Comparison of ENCODE assay signal across 31 cellular contexts in the genomic region with DNA sequence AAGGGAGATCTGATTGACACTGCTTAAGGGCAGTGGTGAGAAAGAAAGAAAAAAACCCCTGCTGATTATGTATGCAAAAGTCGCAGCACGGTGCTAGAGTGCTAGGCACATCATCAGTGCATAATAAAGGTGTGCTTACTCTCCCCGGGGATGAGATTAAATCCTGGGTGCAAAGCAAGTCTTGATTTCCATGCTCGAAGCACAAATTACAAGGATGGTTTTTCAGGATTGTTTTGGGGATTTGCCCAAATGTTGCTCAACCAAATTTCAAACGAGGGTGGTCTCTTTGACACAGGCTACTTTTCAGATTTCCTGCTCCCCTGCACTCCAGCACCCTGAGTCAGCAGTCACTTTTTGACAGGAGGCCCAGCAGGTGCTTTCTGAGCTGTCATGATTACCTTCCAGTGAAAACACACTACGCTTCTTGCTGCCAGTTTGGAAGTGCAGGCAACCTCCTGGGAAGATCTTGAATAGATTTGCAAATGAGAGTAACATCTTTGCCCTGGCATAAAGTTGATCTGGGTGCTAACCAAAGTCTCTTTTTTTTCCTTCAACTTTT.
DNase-seq lines count a peak whose midpoint lies in the region; ATAC-seq, FAIRE-seq and TF ChIP-seq lines count a peak whose summit lies in the region.
"Had no signal": no experiment of that assay in that cellular context is flagged by ENCODE, and none has a peak within 500 bp of the region (broad histone marks: within the 10 kb centered on the region; RNA-seq: fewer than 3 reads in every experiment).

No MANE protein-coding gene starts in this region.

- H2AFZ ChIP-seq in GM12878 (ENCODE audit: control insufficient read depth, low read depth, low read length): no peak overlapping the region

- no peak for DNase-seq in GM12878 (ENCODE audit: low read depth, low spot score)
- DNase-seq in iPS-NIHi11 (ENCODE audit: low spot score): peak; percentile 19
- no peak for DNase-seq in foreskin keratinocyte
- DNase-seq in COLO829 (ENCODE audit: low spot score): no peak
- no peak for DNase-seq in GM03348 (ENCODE audit: low spot score)
- DNase-seq: AML-193; CD4-positive, alpha-beta T cell; COR-L47; DMS53; Kasumi-1; NCI-H1092 treated with DMSO at 0.1 percent for 48 hours; NCI-H1436; NCI-H187; NCI-H2081 treated with DMSO at 0.1 percent for 48 hours; NCI-H2171; NCI-H345; NCI-H510A treated with DMSO at 0.1 percent for 48 hours; NCI-H748 treated with DMSO at 0.1 percent for 48 hours; NK-92 treated with Interleukin-12 subunit alpha and Interleukin-12 subunit beta, amount 100 ng/mL, for 24 hours; PC-3; SK-N-SH; SW 1271 had no signal

- FAIRE-seq in GM12878 (lab: Jason Lieb, UNC): no peak
- FAIRE-seq: A549, G401.6, GM12891, H54, K562 had no signal

- no peak for TF ChIP-seq CTCF in GM12878 (IDR thresholded peaks at IDR 0.05 in 2 of 3, conservative IDR thresholded peaks at IDR 0.05 in 1 of 3; ENCODE audit: control insufficient read depth in 2 of 3, extremely low read depth in 1 of 3, insufficient read depth in 1 of 3, low read depth in 3 of 3, low read length in 3 of 3)
- TF ChIP-seq CTCF in foreskin keratinocyte (conservative IDR thresholded peaks at IDR 0.05): no peak

- in situ Hi-C loops in GM12878 (cut with MboI): no loop called here

- no peak for TF ChIP-seq EP300 in GM12878 (IDR thresholded peaks at IDR 0.05; ENCODE audit: borderline replicate concordance in 1 of 2, control insufficient read depth in 1 of 2, low read depth in 2 of 2, low read length in 2 of 2)

- SMC1A ChIA-PET in GM12878 (lab: Charles Lee; ENCODE audit: uncharacterized antibody, unreplicated experiment): no interaction called here

- H3K4me2 ChIP-seq in GM12878 (ENCODE audit: control insufficient read depth, insufficient read depth): no peak overlapping the region
- H3K4me2 ChIP-seq: A549; BLaER1 treated with 17β-estradiol and CSF1 and Interleukin-3, amounts not matched to agents 10 nM and 100 nM; SK-N-SH had no signal

- no peaks in the 10 kb centered on the region for H4K20me1 ChIP-seq in GM12878 (ENCODE audit: control insufficient read depth, insufficient read depth)
- H4K20me1 ChIP-seq: BLaER1 treated with 17β-estradiol and CSF1 and Interleukin-3, amounts not matched to agents 10 nM and 100 nM had no signal

- CTCF ChIA-PET in GM12878 (lab: Yijun Ruan, JAX): no interaction called here

- intact Hi-C loops in GM12878 (cut with micrococcal nuclease; ENCODE audit: unreplicated experiment): no loop called here

- no peaks in the 10 kb centered on the region for H3K79me2 ChIP-seq in GM12878 (ENCODE audit: control insufficient read depth, insufficient read depth, low read length)

- no TSS peak for BruUV-seq in GM12878 (replicated peaks; lab: Mats Ljungman, UMichigan)

- H3K9ac ChIP-seq in HUES48 (ENCODE audit: low read depth, low read length): no peak overlapping the region
- H3K9ac ChIP-seq in GM12878 (ENCODE audit: control insufficient read depth, insufficient read depth, low read length): no peak overlapping the region
- H3K9ac ChIP-seq: BLaER1 treated with 17β-estradiol and CSF1 and Interleukin-3, amounts not matched to agents 10 nM and 100 nM; SK-N-SH had no signal

- POLR2A ChIA-PET in GM12878 (lab: Charles Lee): no interaction called here

- H3K27ac ChIP-seq in HUES48 (ENCODE audit: low read depth, low read length): peak overlapping the region; percentile 72
- H3K27ac ChIP-seq in GM12878 (ENCODE audit: control insufficient read depth, insufficient read depth): no peak overlapping the region
- no peak overlapping the region for H3K27ac ChIP-seq in foreskin keratinocyte
- H3K27ac ChIP-seq: A549; BLaER1 treated with 17β-estradiol and CSF1 and Interleukin-3, amounts not matched to agents 10 nM and 100 nM; HL-60 had no signal

- H3K4me1 ChIP-seq in HUES48 (ENCODE audit: control insufficient read depth, insufficient read depth, low read length) (peaks cover 40% of the 10 kb centered on the region), GM12878 (ENCODE audit: control insufficient read depth, insufficient read depth, low read length) (no peaks in the 10 kb centered on the region), foreskin keratinocyte (no peaks in the 10 kb centered on the region)
- H3K4me1 ChIP-seq: A549; BLaER1 treated with 17β-estradiol and CSF1 and Interleukin-3, amounts not matched to agents 10 nM and 100 nM had no signal

- TF ChIP-seq POLR2A in GM12878 (IDR thresholded peaks at IDR 0.05; ENCODE audit: low read depth, low read length): no peak

- H3K27me3 ChIP-seq in HUES48 (ENCODE audit: control insufficient read depth, insufficient read depth, low read length): no peaks in the 10 kb centered on the region
- no peaks in the 10 kb centered on the region; a peak in 1 of 4 replicates for H3K27me3 ChIP-seq in GM12878 (replicated peaks in 1 of 2; ENCODE audit: control insufficient read depth in 2 of 2, insufficient read depth in 2 of 2, low read length in 1 of 2)
- no peaks in the 10 kb centered on the region for H3K27me3 ChIP-seq in foreskin keratinocyte
- H3K27me3 ChIP-seq: BLaER1 treated with 17β-estradiol and CSF1 and Interleukin-3, amounts not matched to agents 10 nM and 100 nM had no signal

- H3K9me3 ChIP-seq in HUES48 (ENCODE audit: control insufficient read depth, insufficient read depth, low read length) (no peaks in the 10 kb centered on the region), GM12878 (replicated peaks; ENCODE audit: control insufficient read depth, insufficient read depth, low read length) (no peaks in the 10 kb centered on the region)
- H3K9me3 ChIP-seq: A549; BLaER1 treated with 17β-estradiol and CSF1 and Interleukin-3, amounts not matched to agents 10 nM and 100 nM; SK-N-SH had no signal

- ATAC-seq in GM12878: no peak
- ATAC-seq in foreskin keratinocyte: no peak
- no peak for ATAC-seq in GM21723 (IDR thresholded peaks at IDR 0.05; ENCODE audit: unreplicated experiment)
- ATAC-seq: A549, K562, PC-3 had no signal

- TF ChIP-seq RAD21 in GM12878 (IDR thresholded peaks at IDR 0.05; ENCODE audit: insufficient read depth, low read depth, low read length): no peak

- 7% methylated on average over 6 of the region's 6 CpGs for WGBS in GM12878 (ENCODE audit: insufficient coverage, insufficient replicate concordance, low lambda C conversion rate, missing lambda C conversion rate)

- RAD21 ChIA-PET in GM12878 (lab: Charles Lee; ENCODE audit: unreplicated experiment): no interaction called here

- peak overlapping the region; percentile 23 for H3K4me3 ChIP-seq in HUES48 (ENCODE audit: low read depth, low read length)
- H3K4me3 ChIP-seq in GM12878: no peak overlapping the region
- H3K4me3 ChIP-seq: A549; BLaER1 treated with 17β-estradiol and CSF1 and Interleukin-3, amounts not matched to agents 10 nM and 100 nM; K562 had no signal

- H3K36me3 ChIP-seq in HUES48 (ENCODE audit: control insufficient read depth, insufficient read depth, low read length) (no peaks in the 10 kb centered on the region), GM12878 (ENCODE audit: control insufficient read depth in 2 of 2, insufficient read depth in 2 of 2, low read length in 1 of 2) (no peaks in the 10 kb centered on the region)
- H3K36me3 ChIP-seq: BLaER1 treated with 17β-estradiol and CSF1 and Interleukin-3, amounts not matched to agents 10 nM and 100 nM had no signal

TF ChIP-seq in GM12878, 131 proteins besides CTCF, POLR2A, EP300 and RAD21:
- TF ChIP-seq, protein P1, sequence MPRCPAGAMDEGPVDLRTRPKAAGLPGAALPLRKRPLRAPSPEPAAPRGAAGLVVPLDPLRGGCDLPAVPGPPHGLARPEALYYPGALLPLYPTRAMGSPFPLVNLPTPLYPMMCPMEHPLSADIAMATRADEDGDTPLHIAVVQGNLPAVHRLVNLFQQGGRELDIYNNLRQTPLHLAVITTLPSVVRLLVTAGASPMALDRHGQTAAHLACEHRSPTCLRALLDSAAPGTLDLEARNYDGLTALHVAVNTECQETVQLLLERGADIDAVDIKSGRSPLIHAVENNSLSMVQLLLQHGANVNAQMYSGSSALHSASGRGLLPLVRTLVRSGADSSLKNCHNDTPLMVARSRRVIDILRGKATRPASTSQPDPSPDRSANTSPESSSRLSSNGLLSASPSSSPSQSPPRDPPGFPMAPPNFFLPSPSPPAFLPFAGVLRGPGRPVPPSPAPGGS (IDR thresholded peaks at IDR 0.05; ENCODE audit: borderline replicate concordance, insufficient read depth, low read depth, low read length, poor library complexity, severe bottlenecking): no peak
- TF ChIP-seq, protein P2, sequence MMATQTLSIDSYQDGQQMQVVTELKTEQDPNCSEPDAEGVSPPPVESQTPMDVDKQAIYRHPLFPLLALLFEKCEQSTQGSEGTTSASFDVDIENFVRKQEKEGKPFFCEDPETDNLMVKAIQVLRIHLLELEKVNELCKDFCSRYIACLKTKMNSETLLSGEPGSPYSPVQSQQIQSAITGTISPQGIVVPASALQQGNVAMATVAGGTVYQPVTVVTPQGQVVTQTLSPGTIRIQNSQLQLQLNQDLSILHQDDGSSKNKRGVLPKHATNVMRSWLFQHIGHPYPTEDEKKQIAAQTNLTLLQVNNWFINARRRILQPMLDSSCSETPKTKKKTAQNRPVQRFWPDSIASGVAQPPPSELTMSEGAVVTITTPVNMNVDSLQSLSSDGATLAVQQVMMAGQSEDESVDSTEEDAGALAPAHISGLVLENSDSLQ (IDR thresholded peaks at IDR 0.05): peak; percentile 84
TF ChIP-seq in GM12878: peak in this region for 1.
